9 cellular contexts compared by ENCODE assay signal in genomic region chrX:100649550-100650356, GRCh38. TPM values are rescaled to one million over a fixed set of nuclear protein-coding genes. Genes with fewer than 3 reads are reported as not detected.
DNase-seq lines count a peak whose midpoint lies in the region; ATAC-seq and TF ChIP-seq lines count a peak whose summit lies in the region.
"Had no signal": no experiment of that assay in that cellular context is flagged by ENCODE, and none has a peak within 500 bp of the region (broad histone marks: within the 10 kb centered on the region; RNA-seq: fewer than 3 reads in every experiment).

No MANE protein-coding gene starts in this region.

- H3K4me3 ChIP-seq in parathyroid adenoma (ENCODE audit: low read depth, low read length) (no peak overlapping the region), BE2C (ENCODE audit: low read depth, low read length) (no peak overlapping the region)

- H3K4me2 ChIP-seq in parathyroid adenoma (ENCODE audit: low read length) = no peak overlapping the region

- CTCF ChIA-PET in RWPE1 (lab: Yijun Ruan, JAX) = interaction anchor here (0.6 to 1.1 kb wide), 3 partner anchors 13 to 119 kb away, joined by 3 to 6 read pairs (median 3); no protein-coding TSS in a partner anchor
- CTCF ChIA-PET in activated CD8-positive, alpha-beta T cell treated with anti-CD3 and anti-CD28 coated beads, Interleukin-2, amount 10 ng/mL, durations not matched to agents 7 days and 5 days (lab: Charles Lee) = no interaction called here

- no peak for ATAC-seq in activated CD8-positive, alpha-beta T cell treated with anti-CD3 and anti-CD28 coated beads, Interleukin-2, amount 10 ng/mL, durations not matched to agents 7 days and 5 days
- no peak for ATAC-seq in HG03108 (IDR thresholded peaks at IDR 0.05; ENCODE audit: unreplicated experiment)

- no peaks in the 10 kb centered on the region for H3K9me3 Mint-ChIP-seq in activated CD8-positive, alpha-beta T cell treated with anti-CD3 and anti-CD28 coated beads, Interleukin-2, amount 10 ng/mL, durations not matched to agents 7 days and 5 days (ENCODE audit: insufficient read depth)

- no peak overlapping the region for H3K9ac ChIP-seq in parathyroid adenoma

- H3K79me2 ChIP-seq in parathyroid adenoma = no peaks in the 10 kb centered on the region

- H3K4me1 Mint-ChIP-seq in activated CD8-positive, alpha-beta T cell treated with anti-CD3 and anti-CD28 coated beads, Interleukin-2, amount 10 ng/mL, durations not matched to agents 7 days and 5 days (ENCODE audit: low read depth) = no peaks in the 10 kb centered on the region

- no peaks in the 10 kb centered on the region for H3K9me3 ChIP-seq in parathyroid adenoma (ENCODE audit: control insufficient read depth, low read length)
- H3K9me3 ChIP-seq in BE2C = no peaks in the 10 kb centered on the region

- peaks cover 2% of the 10 kb centered on the region for H3K27me3 Mint-ChIP-seq in activated CD8-positive, alpha-beta T cell treated with anti-CD3 and anti-CD28 coated beads, Interleukin-2, amount 10 ng/mL, durations not matched to agents 7 days and 5 days (ENCODE audit: low read depth)

- H3K36me3 ChIP-seq in parathyroid adenoma (ENCODE audit: control insufficient read depth, insufficient read depth, low read length) (no peaks in the 10 kb centered on the region), BE2C (no peaks in the 10 kb centered on the region)

- H2AFZ ChIP-seq in parathyroid adenoma = no peak overlapping the region

- DNase-seq in CD1c-positive myeloid dendritic cell (ENCODE audit: extremely low spot score) (peak; percentile 83), RWPE1 (ENCODE audit: low spot score) (peak; percentile 43), fibroblast of the conjunctiva (ENCODE audit: low read depth) (peak; percentile 87), cerebellar nuclear complex (lab: John Stamatoyannopoulos, UW) (no peak), BE2C (no peak)
- DNase-seq in activated CD8-positive, alpha-beta T cell treated with anti-CD3 and anti-CD28 coated beads, Interleukin-2, amount 10 ng/mL, durations not matched to agents 7 days and 5 days = no peak
- DNase-seq: GF-D8 had no signal

- no peak overlapping the region for H3K27ac Mint-ChIP-seq in activated CD8-positive, alpha-beta T cell treated with anti-CD3 and anti-CD28 coated beads, Interleukin-2, amount 10 ng/mL, durations not matched to agents 7 days and 5 days

- TF ChIP-seq CTCF in RWPE1 (conservative IDR thresholded peaks at IDR 0.05; ENCODE audit: low read depth) = no peak
- TF ChIP-seq CTCF in parathyroid adenoma (IDR thresholded peaks at IDR 0.05) = no peak
- no peak for TF ChIP-seq CTCF in BE2C (IDR thresholded peaks at IDR 0.05; ENCODE audit: low read depth, low read length)

- no peak overlapping the region for H3K27ac ChIP-seq in RWPE1
- H3K27ac ChIP-seq in parathyroid adenoma = peak overlapping the region; percentile 44

- no peak overlapping the region for H3K4me3 Mint-ChIP-seq in activated CD8-positive, alpha-beta T cell treated with anti-CD3 and anti-CD28 coated beads, Interleukin-2, amount 10 ng/mL, durations not matched to agents 7 days and 5 days

- H3K27me3 ChIP-seq in parathyroid adenoma (ENCODE audit: control insufficient read depth, insufficient read depth, low read length) (no peaks in the 10 kb centered on the region), BE2C (no peaks in the 10 kb centered on the region)

- no peaks in the 10 kb centered on the region for H3K36me3 Mint-ChIP-seq in activated CD8-positive, alpha-beta T cell treated with anti-CD3 and anti-CD28 coated beads, Interleukin-2, amount 10 ng/mL, durations not matched to agents 7 days and 5 days (ENCODE audit: low read depth)

- POLR2A ChIA-PET in RWPE1 (lab: Yijun Ruan, JAX; ENCODE audit: low non-redundant PET) = no interaction called here
- POLR2A ChIA-PET in activated CD8-positive, alpha-beta T cell treated with anti-CD3 and anti-CD28 coated beads, Interleukin-2, amount 10 ng/mL, durations not matched to agents 7 days and 5 days (lab: Charles Lee) = no interaction called here

- H3K4me1 ChIP-seq in parathyroid adenoma = no peaks in the 10 kb centered on the region
- H3K4me1 ChIP-seq in BE2C = no peaks in the 10 kb centered on the region

RNA-seq across cellular contexts. Expression of gene SRPX2, which starts 5.8 kb away (rescaled TPM):
- not detected for total RNA-seq in activated CD8-positive, alpha-beta T cell treated with anti-CD3 and anti-CD28 coated beads, Interleukin-2, amount 10 ng/mL, durations not matched to agents 7 days and 5 days
- not detected for polyA plus RNA-seq in BE2C (2012; ENCODE audit: insufficient read depth, insufficient read length, low read depth)

RNA-seq across cellular contexts. Expression of gene TSPAN6, which starts 13.1 kb away (rescaled TPM):
- total RNA-seq in activated CD8-positive, alpha-beta T cell treated with anti-CD3 and anti-CD28 coated beads, Interleukin-2, amount 10 ng/mL, durations not matched to agents 7 days and 5 days = not detected
- polyA plus RNA-seq in BE2C (2012; ENCODE audit: insufficient read depth, insufficient read length, low read depth) = 4.5 TPM

Comparison
In these comparisons a context has a peak if more than half of its experiments do, and no peak if none do; other contexts are left out.
1. DNase-seq: peak in CD1c-positive myeloid dendritic cell (single experiment), RWPE1 (single experiment) and fibroblast of the conjunctiva (single experiment); none in cerebellar nuclear complex (0 of 2), activated CD8-positive, alpha-beta T cell treated with anti-CD3 and anti-CD28 coated beads, Interleukin-2, amount 10 ng/mL, durations not matched to agents 7 days and 5 days (single experiment) and BE2C (single experiment).